In the genomic region with DNA sequence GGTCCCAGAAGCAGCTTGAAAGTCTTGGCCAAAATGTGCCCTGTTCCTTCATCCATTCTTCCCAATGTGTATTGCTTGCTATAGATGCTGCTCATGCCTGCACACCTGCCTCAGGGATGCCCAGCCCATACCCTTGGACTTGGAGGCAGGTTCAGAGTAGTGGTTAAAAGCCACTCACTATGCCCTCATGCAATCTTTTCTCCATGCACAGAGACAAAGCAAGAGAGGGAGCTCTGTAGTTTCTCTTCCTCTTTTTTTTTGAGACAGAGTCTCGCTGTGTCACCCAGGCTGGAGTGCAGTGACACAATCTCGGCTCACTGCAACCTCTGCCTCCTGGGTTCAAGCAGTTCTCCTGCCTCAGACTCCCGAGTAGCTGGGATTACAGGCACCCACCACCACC, we compare ENCODE assay signal across 8 cellular contexts.
DNase-seq lines count a peak whose midpoint lies in the region; ATAC-seq and TF ChIP-seq lines count a peak whose summit lies in the region.
"Not testable (repeated sequence)": the region's sequence is repeated elsewhere in the genome, so short reads cannot be mapped to it uniquely, and the experiment has no call there.

No MANE protein-coding gene starts in this region.

- H3K9me3 ChIP-seq in naive thymus-derived CD4-positive, alpha-beta T cell (ENCODE audit: control insufficient read depth in 2 of 3, low read length in 3 of 3): not testable (repeated sequence)

- H3K27ac Mint-ChIP-seq in naive thymus-derived CD4-positive, alpha-beta T cell: not testable (repeated sequence)

- not testable (repeated sequence) for H3K27ac ChIP-seq in naive thymus-derived CD4-positive, alpha-beta T cell (ENCODE audit: low read depth, low read length)

- H3K27me3 ChIP-seq in naive thymus-derived CD4-positive, alpha-beta T cell (ENCODE audit: control insufficient read depth in 2 of 2, insufficient read depth in 2 of 2, low read length in 2 of 2): not testable (repeated sequence)

- H3K36me3 Mint-ChIP-seq in naive thymus-derived CD4-positive, alpha-beta T cell: peaks cover 6 to 42% (median 28%) of the 10 kb centered on the region in 5 donors

- not testable (repeated sequence) for TF ChIP-seq CTCF in GM12865 (IDR thresholded peaks at IDR 0.05; ENCODE audit: insufficient read depth, low read depth, low read length, missing control alignments)

- not testable (repeated sequence) for H3K27me3 Mint-ChIP-seq in naive thymus-derived CD4-positive, alpha-beta T cell

- ATAC-seq in GM18873 (IDR thresholded peaks at IDR 0.05; ENCODE audit: low FRiP score, unreplicated experiment): peak; percentile 94
- peak; percentile 78 for ATAC-seq in GM19467 (IDR thresholded peaks at IDR 0.05; ENCODE audit: unreplicated experiment)
- ATAC-seq in HG02571 (IDR thresholded peaks at IDR 0.05; ENCODE audit: unreplicated experiment): peak; percentile 93
- ATAC-seq in HG03060 (IDR thresholded peaks at IDR 0.05; ENCODE audit: low read depth, unreplicated experiment): peak; percentile 96
- peak; percentile 92 for ATAC-seq in HG03460 (IDR thresholded peaks at IDR 0.05; ENCODE audit: unreplicated experiment)
- peak; percentile 69 for ATAC-seq in naive thymus-derived CD4-positive, alpha-beta T cell

- DNase-seq in GM12865 (ENCODE audit: low read depth) (peak; percentile 51), NOMO-1 treated with dmso at 0.1 percent for 144 hours (lab: John Stamatoyannopoulos, UW; ENCODE audit: unreplicated experiment) (peak; percentile 59)
- DNase-seq in naive thymus-derived CD4-positive, alpha-beta T cell: not testable (repeated sequence)

- intact Hi-C loops in naive thymus-derived CD4-positive, alpha-beta T cell (cut with micrococcal nuclease): not testable (repeated sequence)

- H3K4me1 Mint-ChIP-seq in naive thymus-derived CD4-positive, alpha-beta T cell: peaks cover 0 to 11% (median 4%) of the 10 kb centered on the region in 7 donors

- not testable (repeated sequence) for H3K4me3 Mint-ChIP-seq in naive thymus-derived CD4-positive, alpha-beta T cell

- peaks cover 0 to 14% (median 0%) of the 10 kb centered on the region in 3 experiments for H3K36me3 ChIP-seq in naive thymus-derived CD4-positive, alpha-beta T cell (ENCODE audit: control insufficient read depth in 2 of 3, insufficient read depth in 3 of 3, low read length in 3 of 3)

- H3K4me3 ChIP-seq in GM12865 (ENCODE audit: low read depth, low read length); naive thymus-derived CD4-positive, alpha-beta T cell (ENCODE audit: low read length): not testable (repeated sequence)

- H3K4me1 ChIP-seq in naive thymus-derived CD4-positive, alpha-beta T cell (ENCODE audit: control insufficient read depth in 2 of 2, insufficient read depth in 2 of 2, low read length in 2 of 2): not testable (repeated sequence)

- CTCF ChIA-PET in naive thymus-derived CD4-positive, alpha-beta T cell (lab: Charles Lee): not testable (repeated sequence)

- peaks cover 0 to 16% (median 0%) of the 10 kb centered on the region in 11 donors for H3K9me3 Mint-ChIP-seq in naive thymus-derived CD4-positive, alpha-beta T cell

- POLR2A ChIA-PET in naive thymus-derived CD4-positive, alpha-beta T cell (lab: Charles Lee): interaction anchor here (0.5 kb wide), 1 partner anchor 106 kb away, joined by 3 read pairs; no protein-coding TSS in a partner anchor
